In genomic region chr5:87081511-87082372, GRCh38 we compare ENCODE assay signal across 8 cellular contexts.
DNase-seq lines count a peak whose midpoint lies in the region; ATAC-seq lines count a peak whose summit lies in the region.

No MANE protein-coding gene starts in this region.

- ATAC-seq in HG02981 (IDR thresholded peaks at IDR 0.05; ENCODE audit: unreplicated experiment): peak; percentile 82

- DNase-seq in stimulated activated naive CD4-positive, alpha-beta T cell (lab: John Stamatoyannopoulos, UW): peak in 4 of 6 experiments; percentile 12 to 50 (median 30)
- DNase-seq in stimulated activated naive CD4-positive, alpha-beta T cell treated with Interleukin-2 at 50 U/mL for 16 hours (lab: John Stamatoyannopoulos, UW): no peak
- DNase-seq in SIG-M5 treated with dmso at 0.1 percent for 504 hours (lab: John Stamatoyannopoulos, UW; ENCODE audit: unreplicated experiment) (peak; percentile 98), germinal center (ENCODE audit: low spot score) (peak; percentile 47), DMS153 (lab: John Stamatoyannopoulos, UW) (no peak), NCI-H510A treated with DMSO at 0.1 percent for 48 hours (lab: John Stamatoyannopoulos, UW) (no peak), DMS153 treated with DMSO at 0.1 percent for 48 hours (lab: John Stamatoyannopoulos, UW; ENCODE audit: unreplicated experiment) (no peak)

Comparison
In these comparisons a context has a peak if more than half of its experiments do, and no peak if none do; other contexts are left out.
1. DNase-seq: peak in stimulated activated naive CD4-positive, alpha-beta T cell (4 of 6), SIG-M5 treated with dmso at 0.1 percent for 504 hours (single experiment) and germinal center (single experiment); none in stimulated activated naive CD4-positive, alpha-beta T cell treated with Interleukin-2 at 50 U/mL for 16 hours (single experiment), DMS153 (single experiment), NCI-H510A treated with DMSO at 0.1 percent for 48 hours (single experiment) and DMS153 treated with DMSO at 0.1 percent for 48 hours (single experiment).